Comparison of ENCODE assay signal across 11 cellular contexts in genomic region chr19:49881672-49882394, GRCh38.
DNase-seq lines count a peak whose midpoint lies in the region; ATAC-seq and TF ChIP-seq lines count a peak whose summit lies in the region.
"Had no signal": no experiment of that assay in that cellular context is flagged by ENCODE, and none has a peak within 500 bp of the region (broad histone marks: within the 10 kb centered on the region; RNA-seq: fewer than 3 reads in every experiment).

No MANE protein-coding gene starts in this region.

- POLR2A ChIA-PET in RWPE1 (lab: Yijun Ruan, JAX; ENCODE audit: low non-redundant PET) = no interaction called here

- no peak for ATAC-seq in GM21576 (IDR thresholded peaks at IDR 0.05; ENCODE audit: unreplicated experiment)
- ATAC-seq: activated naive CD4-positive, alpha-beta T cell treated with anti-CD3 and anti-CD28 coated beads, Interleukin-2, amount 50 U/mL, for 72 hours; HCT116 had no signal

- DNase-seq in EH (ENCODE audit: low read depth) = peak; percentile 25
- DNase-seq in RWPE1 (ENCODE audit: low spot score) = peak; percentile 52
- peak; percentile 67 for DNase-seq in iPS-NIHi11 (ENCODE audit: low spot score)
- no peak for DNase-seq in SKM-1 (lab: John Stamatoyannopoulos, UW; ENCODE audit: unreplicated experiment)
- no peak for DNase-seq in Ammon's horn (ENCODE audit: low spot score)
- DNase-seq: effector memory CD4-positive, alpha-beta T cell; T-helper 2 cell had no signal

- CTCF ChIA-PET in RWPE1 (lab: Yijun Ruan, JAX) = no interaction called here

- no peak overlapping the region for H3K27ac ChIP-seq in RWPE1
- H3K27ac ChIP-seq: uterus had no signal

- no peak for TF ChIP-seq CTCF in RWPE1 (conservative IDR thresholded peaks at IDR 0.05; ENCODE audit: low read depth)

Comparison
In these comparisons a context has a peak if more than half of its experiments do, and no peak if none do; other contexts are left out.
1. DNase-seq: peak in EH (single experiment), RWPE1 (single experiment) and iPS-NIHi11 (single experiment); none in SKM-1 (single experiment) and Ammon's horn (single experiment).